28 cellular contexts compared by ENCODE assay signal in genomic region chr15:37820380-37821128, GRCh38.
"Had no signal": no experiment of that assay in that cellular context is flagged by ENCODE, and none has a peak within 500 bp of the region (broad histone marks: within the 10 kb centered on the region; RNA-seq: fewer than 3 reads in every experiment).

No MANE protein-coding gene starts in this region.

- H3K9me3 Mint-ChIP-seq: activated CD4-positive, alpha-beta memory T cell treated with anti-CD3 and anti-CD28 coated beads, Interleukin-2, amount 10 ng/mL, durations not matched to agents 7 days and 5 days; activated naive CD8-positive, alpha-beta T cell treated with anti-CD3 and anti-CD28 coated beads for 36 hours had no signal

- H3K4me1 ChIP-seq: Peyer's patch had no signal

- H3K36me3 Mint-ChIP-seq: activated CD8-positive, alpha-beta memory T cell treated with anti-CD3 and anti-CD28 coated beads, Interleukin-2, amount 10 ng/mL, durations not matched to agents 7 days and 5 days; activated naive CD8-positive, alpha-beta T cell treated with anti-CD3 and anti-CD28 coated beads for 36 hours had no signal

- DNase-seq: activated CD4-positive, alpha-beta memory T cell treated with anti-CD3 and anti-CD28 coated beads, Interleukin-2, amount 10 ng/mL, durations not matched to agents 7 days and 5 days; activated CD4-positive, alpha-beta T cell treated with anti-CD3 and anti-CD28 coated beads for 1 hour; activated CD4-positive, alpha-beta T cell treated with anti-CD3 and anti-CD28 coated beads for 48 hours; activated CD4-positive, CD25-positive, alpha-beta regulatory T cell; activated CD8-positive, alpha-beta memory T cell treated with anti-CD3 and anti-CD28 coated beads for 24 hours; activated CD8-positive, alpha-beta memory T cell treated with anti-CD3 and anti-CD28 coated beads, Interleukin-2, amount 10 ng/mL, durations not matched to agents 7 days and 5 days; activated CD8-positive, alpha-beta memory T cell treated with anti-CD3 and anti-CD28 coated beads, Interleukin-2, amount 50 U/mL, for 48 hours; activated effector memory CD4-positive, alpha-beta T cell treated with anti-CD3 and anti-CD28 coated beads, Interleukin-2, amount 50 U/mL, for 16 hours; activated naive CD4-positive, alpha-beta T cell; activated naive CD4-positive, alpha-beta T cell treated with anti-CD3 and anti-CD28 coated beads, Interleukin-2, amount 50 U/mL, for 16 hours; activated naive CD8-positive, alpha-beta T cell treated with anti-CD3 and anti-CD28 coated beads for 36 hours; activated T-cell treated with anti-CD3 and anti-CD28 coated beads, Interleukin-2, amount 50 U/mL, for 48 hours; amniotic stem cell; aorta; brain microvascular endothelial cell; central memory CD4-positive, alpha-beta T cell; Karpas-422; NCI-H1105; NCI-H1417 treated with DMSO at 0.1 percent for 48 hours; NCI-H2029; NCI-H345; PC-3; Peyer's patch; RPMI8226; SHP77 treated with DMSO at 0.1 percent for 48 hours; T1000; WERI-Rb-1 had no signal

- H3K27ac ChIP-seq: brain microvascular endothelial cell, Peyer's patch, SJSA1, WERI-Rb-1 had no signal

- H3K27me3 ChIP-seq: brain microvascular endothelial cell, Peyer's patch, SJSA1 had no signal

- H3K27ac Mint-ChIP-seq: activated CD4-positive, alpha-beta memory T cell treated with anti-CD3 and anti-CD28 coated beads, Interleukin-2, amount 10 ng/mL, durations not matched to agents 7 days and 5 days; activated CD8-positive, alpha-beta memory T cell treated with anti-CD3 and anti-CD28 coated beads, Interleukin-2, amount 10 ng/mL, durations not matched to agents 7 days and 5 days; activated naive CD8-positive, alpha-beta T cell treated with anti-CD3 and anti-CD28 coated beads for 36 hours had no signal

- H3K9me3 ChIP-seq: Peyer's patch, SJSA1 had no signal

- H3K4me3 Mint-ChIP-seq: activated CD4-positive, alpha-beta memory T cell treated with anti-CD3 and anti-CD28 coated beads, Interleukin-2, amount 10 ng/mL, durations not matched to agents 7 days and 5 days; activated CD8-positive, alpha-beta memory T cell treated with anti-CD3 and anti-CD28 coated beads, Interleukin-2, amount 10 ng/mL, durations not matched to agents 7 days and 5 days; activated naive CD8-positive, alpha-beta T cell treated with anti-CD3 and anti-CD28 coated beads for 36 hours had no signal

- H3K4me1 Mint-ChIP-seq: activated CD4-positive, alpha-beta memory T cell treated with anti-CD3 and anti-CD28 coated beads, Interleukin-2, amount 10 ng/mL, durations not matched to agents 7 days and 5 days; activated CD8-positive, alpha-beta memory T cell treated with anti-CD3 and anti-CD28 coated beads, Interleukin-2, amount 10 ng/mL, durations not matched to agents 7 days and 5 days; activated naive CD8-positive, alpha-beta T cell treated with anti-CD3 and anti-CD28 coated beads for 36 hours had no signal

- H3K36me3 ChIP-seq: brain microvascular endothelial cell, Peyer's patch, SJSA1, WERI-Rb-1 had no signal

- ATAC-seq: activated CD8-positive, alpha-beta memory T cell treated with anti-CD3 and anti-CD28 coated beads, Interleukin-2, amount 10 ng/mL, durations not matched to agents 7 days and 5 days; PC-3 had no signal

- H3K4me3 ChIP-seq: Peyer's patch, SJSA1 had no signal
